ENCODE assay signal across 8 cellular contexts in genomic region chr9:83920469-83920941, GRCh38. TPM values are rescaled to one million over a fixed set of nuclear protein-coding genes. Genes with fewer than 3 reads are reported as not detected.
DNase-seq lines count a peak whose midpoint lies in the region; ATAC-seq and TF ChIP-seq lines count a peak whose summit lies in the region.

No MANE protein-coding gene starts in this region.

- no peaks in the 10 kb centered on the region for H3K27me3 Mint-ChIP-seq in T-cell
- no peaks in the 10 kb centered on the region for H3K27me3 Mint-ChIP-seq in natural killer cell treated with Interleukin-12 subunit alpha and Interleukin-12 subunit beta and Interleukin-15 and Interleukin-18, amount 100 ng/mL, for 72 hours

- H3K9me3 Mint-ChIP-seq in T-cell, result no peaks in the 10 kb centered on the region
- no peaks in the 10 kb centered on the region for H3K9me3 Mint-ChIP-seq in natural killer cell treated with Interleukin-12 subunit alpha and Interleukin-12 subunit beta and Interleukin-15 and Interleukin-18, amount 100 ng/mL, for 72 hours

- peak overlapping the region; percentile 91 to 95 for H3K27ac Mint-ChIP-seq in T-cell
- peak overlapping the region; percentile 88 to 96 for H3K27ac Mint-ChIP-seq in natural killer cell treated with Interleukin-12 subunit alpha and Interleukin-12 subunit beta and Interleukin-15 and Interleukin-18, amount 100 ng/mL, for 72 hours

- DNase-seq in NCI-H1436 (lab: John Stamatoyannopoulos, UW), result peak; percentile 76
- no peak for DNase-seq in NCI-H1436 treated with DMSO at 0.1 percent for 48 hours (lab: John Stamatoyannopoulos, UW)
- no peak for DNase-seq in Jurkat, Clone E6-1 (ENCODE audit: low read depth, low spot score)
- DNase-seq in T-cell, result peak in 4 of 34 experiments; percentile 41 to 62 (median 54)
- peak; percentile 26 for DNase-seq in fibroblast of mammary gland (ENCODE audit: low read depth)
- no peak for DNase-seq in natural killer cell treated with Interleukin-12 subunit alpha and Interleukin-12 subunit beta and Interleukin-15 and Interleukin-18, amount 100 ng/mL, for 72 hours (ENCODE audit: low spot score)
- no peak for DNase-seq in SW480 (ENCODE audit: low spot score)

- peak overlapping the region; percentile 54 for H3K4me3 ChIP-seq in Jurkat, Clone E6-1 (ENCODE audit: low read length)
- peak overlapping the region; percentile 65 for H3K4me3 ChIP-seq in fibroblast of mammary gland (ENCODE audit: control insufficient read depth, low read depth, low read length)

- H3K36me3 Mint-ChIP-seq in T-cell, result no peaks in the 10 kb centered on the region
- no peaks in the 10 kb centered on the region for H3K36me3 Mint-ChIP-seq in natural killer cell treated with Interleukin-12 subunit alpha and Interleukin-12 subunit beta and Interleukin-15 and Interleukin-18, amount 100 ng/mL, for 72 hours

- ATAC-seq in GM21737 (IDR thresholded peaks at IDR 0.05; ENCODE audit: unreplicated experiment), result peak; percentile 21
- ATAC-seq in T-cell (replicated peaks in 1 of 4), result peak; percentile 37 to 55 (median 46)
- peak in 1 of 2 donors; percentile 0 for ATAC-seq in natural killer cell treated with Interleukin-12 subunit alpha and Interleukin-12 subunit beta and Interleukin-15 and Interleukin-18, amount 100 ng/mL, for 72 hours

- POLR2A ChIA-PET in T-cell (lab: Charles Lee), result interaction anchor here in 1 of 2 donors (1.0 kb wide), 1 partner anchor 213 kb away, joined by 6 read pairs; the partner anchor contains the start of gene UBQLN1

- CTCF ChIA-PET in T-cell (lab: Charles Lee), result interaction anchor here (0.6 to 0.7 kb wide), 2 partner anchors 8 to 34 kb away, joined by 3 read pairs; no protein-coding TSS in a partner anchor

- TF ChIP-seq CTCF in fibroblast of mammary gland (conservative IDR thresholded peaks at IDR 0.05; ENCODE audit: control insufficient read depth, insufficient read depth, low read depth, low read length), result peak; percentile 41

- peaks cover 8 to 15% (median 12%) of the 10 kb centered on the region in 3 donors for H3K4me1 Mint-ChIP-seq in T-cell
- peaks cover 9 to 15% of the 10 kb centered on the region in 2 donors for H3K4me1 Mint-ChIP-seq in natural killer cell treated with Interleukin-12 subunit alpha and Interleukin-12 subunit beta and Interleukin-15 and Interleukin-18, amount 100 ng/mL, for 72 hours (ENCODE audit: low read depth in 2 of 2)

- peak overlapping the region; percentile 86 to 90 (median 87) for H3K4me3 Mint-ChIP-seq in T-cell
- peak overlapping the region; percentile 87 for H3K4me3 Mint-ChIP-seq in natural killer cell treated with Interleukin-12 subunit alpha and Interleukin-12 subunit beta and Interleukin-15 and Interleukin-18, amount 100 ng/mL, for 72 hours

RNA-seq across cellular contexts. Expression of gene KIF27, which starts 0.7 kb away (rescaled TPM):
- polyA plus RNA-seq in Jurkat, Clone E6-1 (2012; ENCODE audit: insufficient read depth, insufficient read length), result 12.5 TPM
- total RNA-seq in T-cell, result 1 to 10 TPM; 3.3 to 5.6 (median 4.5) TPM
- 1 to 10 TPM; 2.6 to 4.0 TPM for total RNA-seq in natural killer cell treated with Interleukin-12 subunit alpha and Interleukin-12 subunit beta and Interleukin-15 and Interleukin-18, amount 100 ng/mL, for 72 hours

RNA-seq across cellular contexts. Expression of gene HNRNPK, which starts 59.5 kb away (rescaled TPM):
- polyA plus RNA-seq in Jurkat, Clone E6-1 (2012; ENCODE audit: insufficient read depth, insufficient read length), result 781 TPM
- 100 to 1,000 TPM; 459 to 671 (median 508) TPM for total RNA-seq in T-cell
- total RNA-seq in natural killer cell treated with Interleukin-12 subunit alpha and Interleukin-12 subunit beta and Interleukin-15 and Interleukin-18, amount 100 ng/mL, for 72 hours, result 100 to 1,000 TPM; 545 to 772 TPM

Comparison
In these comparisons a context has a peak if more than half of its experiments do, and no peak if none do; other contexts are left out.
1. DNase-seq: peak in NCI-H1436 (single experiment) and fibroblast of mammary gland (single experiment); none in NCI-H1436 treated with DMSO at 0.1 percent for 48 hours (single experiment), Jurkat, Clone E6-1 (single experiment), natural killer cell treated with Interleukin-12 subunit alpha and Interleukin-12 subunit beta and Interleukin-15 and Interleukin-18, amount 100 ng/mL, for 72 hours (single experiment) and SW480 (single experiment).